Comparison of ENCODE assay signal across 1 cellular context in genomic region chr6:79167931-79168694, GRCh38.
TF ChIP-seq lines count a peak whose summit lies in the region.

No MANE protein-coding gene starts in this region.

TF ChIP-seq in H1, 55 proteins besides CTCF, POLR2A, EP300 and RAD21 (continued from another document):
- TF ChIP-seq, protein P1, sequence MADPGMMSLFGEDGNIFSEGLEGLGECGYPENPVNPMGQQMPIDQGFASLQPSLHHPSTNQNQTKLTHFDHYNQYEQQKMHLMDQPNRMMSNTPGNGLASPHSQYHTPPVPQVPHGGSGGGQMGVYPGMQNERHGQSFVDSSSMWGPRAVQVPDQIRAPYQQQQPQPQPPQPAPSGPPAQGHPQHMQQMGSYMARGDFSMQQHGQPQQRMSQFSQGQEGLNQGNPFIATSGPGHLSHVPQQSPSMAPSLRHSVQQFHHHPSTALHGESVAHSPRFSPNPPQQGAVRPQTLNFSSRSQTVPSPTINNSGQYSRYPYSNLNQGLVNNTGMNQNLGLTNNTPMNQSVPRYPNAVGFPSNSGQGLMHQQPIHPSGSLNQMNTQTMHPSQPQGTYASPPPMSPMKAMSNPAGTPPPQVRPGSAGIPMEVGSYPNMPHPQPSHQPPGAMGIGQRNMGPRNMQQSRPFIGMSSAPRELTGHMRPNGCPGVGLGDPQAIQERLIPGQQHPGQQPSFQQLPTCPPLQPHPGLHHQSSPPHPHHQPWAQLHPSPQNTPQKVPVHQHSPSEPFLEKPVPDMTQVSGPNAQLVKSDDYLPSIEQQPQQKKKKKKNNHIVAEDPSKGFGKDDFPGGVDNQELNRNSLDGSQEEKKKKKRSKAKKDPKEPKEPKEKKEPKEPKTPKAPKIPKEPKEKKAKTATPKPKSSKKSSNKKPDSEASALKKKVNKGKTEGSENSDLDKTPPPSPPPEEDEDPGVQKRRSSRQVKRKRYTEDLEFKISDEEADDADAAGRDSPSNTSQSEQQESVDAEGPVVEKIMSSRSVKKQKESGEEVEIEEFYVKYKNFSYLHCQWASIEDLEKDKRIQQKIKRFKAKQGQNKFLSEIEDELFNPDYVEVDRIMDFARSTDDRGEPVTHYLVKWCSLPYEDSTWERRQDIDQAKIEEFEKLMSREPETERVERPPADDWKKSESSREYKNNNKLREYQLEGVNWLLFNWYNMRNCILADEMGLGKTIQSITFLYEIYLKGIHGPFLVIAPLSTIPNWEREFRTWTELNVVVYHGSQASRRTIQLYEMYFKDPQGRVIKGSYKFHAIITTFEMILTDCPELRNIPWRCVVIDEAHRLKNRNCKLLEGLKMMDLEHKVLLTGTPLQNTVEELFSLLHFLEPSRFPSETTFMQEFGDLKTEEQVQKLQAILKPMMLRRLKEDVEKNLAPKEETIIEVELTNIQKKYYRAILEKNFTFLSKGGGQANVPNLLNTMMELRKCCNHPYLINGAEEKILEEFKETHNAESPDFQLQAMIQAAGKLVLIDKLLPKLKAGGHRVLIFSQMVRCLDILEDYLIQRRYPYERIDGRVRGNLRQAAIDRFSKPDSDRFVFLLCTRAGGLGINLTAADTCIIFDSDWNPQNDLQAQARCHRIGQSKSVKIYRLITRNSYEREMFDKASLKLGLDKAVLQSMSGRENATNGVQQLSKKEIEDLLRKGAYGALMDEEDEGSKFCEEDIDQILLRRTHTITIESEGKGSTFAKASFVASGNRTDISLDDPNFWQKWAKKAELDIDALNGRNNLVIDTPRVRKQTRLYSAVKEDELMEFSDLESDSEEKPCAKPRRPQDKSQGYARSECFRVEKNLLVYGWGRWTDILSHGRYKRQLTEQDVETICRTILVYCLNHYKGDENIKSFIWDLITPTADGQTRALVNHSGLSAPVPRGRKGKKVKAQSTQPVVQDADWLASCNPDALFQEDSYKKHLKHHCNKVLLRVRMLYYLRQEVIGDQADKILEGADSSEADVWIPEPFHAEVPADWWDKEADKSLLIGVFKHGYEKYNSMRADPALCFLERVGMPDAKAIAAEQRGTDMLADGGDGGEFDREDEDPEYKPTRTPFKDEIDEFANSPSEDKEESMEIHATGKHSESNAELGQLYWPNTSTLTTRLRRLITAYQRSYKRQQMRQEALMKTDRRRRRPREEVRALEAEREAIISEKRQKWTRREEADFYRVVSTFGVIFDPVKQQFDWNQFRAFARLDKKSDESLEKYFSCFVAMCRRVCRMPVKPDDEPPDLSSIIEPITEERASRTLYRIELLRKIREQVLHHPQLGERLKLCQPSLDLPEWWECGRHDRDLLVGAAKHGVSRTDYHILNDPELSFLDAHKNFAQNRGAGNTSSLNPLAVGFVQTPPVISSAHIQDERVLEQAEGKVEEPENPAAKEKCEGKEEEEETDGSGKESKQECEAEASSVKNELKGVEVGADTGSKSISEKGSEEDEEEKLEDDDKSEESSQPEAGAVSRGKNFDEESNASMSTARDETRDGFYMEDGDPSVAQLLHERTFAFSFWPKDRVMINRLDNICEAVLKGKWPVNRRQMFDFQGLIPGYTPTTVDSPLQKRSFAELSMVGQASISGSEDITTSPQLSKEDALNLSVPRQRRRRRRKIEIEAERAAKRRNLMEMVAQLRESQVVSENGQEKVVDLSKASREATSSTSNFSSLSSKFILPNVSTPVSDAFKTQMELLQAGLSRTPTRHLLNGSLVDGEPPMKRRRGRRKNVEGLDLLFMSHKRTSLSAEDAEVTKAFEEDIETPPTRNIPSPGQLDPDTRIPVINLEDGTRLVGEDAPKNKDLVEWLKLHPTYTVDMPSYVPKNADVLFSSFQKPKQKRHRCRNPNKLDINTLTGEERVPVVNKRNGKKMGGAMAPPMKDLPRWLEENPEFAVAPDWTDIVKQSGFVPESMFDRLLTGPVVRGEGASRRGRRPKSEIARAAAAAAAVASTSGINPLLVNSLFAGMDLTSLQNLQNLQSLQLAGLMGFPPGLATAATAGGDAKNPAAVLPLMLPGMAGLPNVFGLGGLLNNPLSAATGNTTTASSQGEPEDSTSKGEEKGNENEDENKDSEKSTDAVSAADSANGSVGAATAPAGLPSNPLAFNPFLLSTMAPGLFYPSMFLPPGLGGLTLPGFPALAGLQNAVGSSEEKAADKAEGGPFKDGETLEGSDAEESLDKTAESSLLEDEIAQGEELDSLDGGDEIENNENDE (IDR thresholded peaks at IDR 0.05; ENCODE audit: insufficient replicate concordance, low read length), result no peak
- no peak for TF ChIP-seq ATF2 (IDR thresholded peaks at IDR 0.05; ENCODE audit: low read length)
